ENCODE assay signal across 26 cellular contexts in the genomic region with DNA sequence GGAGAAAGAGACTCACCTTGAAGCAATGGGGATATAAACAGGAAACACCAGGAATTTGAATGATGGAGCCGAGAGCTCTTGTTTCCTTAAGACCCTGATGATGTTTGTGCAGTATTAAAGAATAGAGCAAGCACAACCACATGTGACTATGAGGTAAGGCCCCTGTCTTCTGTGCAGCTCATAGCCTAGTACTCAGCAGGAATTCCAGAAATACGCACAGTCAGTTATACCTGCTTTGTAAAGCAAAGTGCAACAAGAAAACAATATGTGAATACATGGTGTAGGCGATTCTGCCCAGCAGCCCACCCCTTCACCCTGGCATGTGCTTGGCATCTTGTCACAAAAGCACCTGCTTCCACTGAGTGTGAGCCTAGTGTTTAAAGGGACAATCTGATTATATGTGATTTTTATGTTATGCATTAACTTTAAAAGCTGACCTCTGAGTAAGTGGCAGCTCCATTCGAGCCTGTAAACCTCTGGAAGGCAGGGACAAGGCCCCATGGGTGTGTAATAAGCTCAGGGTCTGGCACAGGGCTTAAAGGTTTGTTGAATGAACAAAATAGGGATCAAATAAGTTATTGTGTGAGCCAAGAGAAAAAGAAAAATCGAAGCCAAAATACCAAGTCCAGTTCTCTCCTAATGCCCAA.
A peak's percentile ranks its signal among the peaks of the same experiment; 100 is the strongest.
DNase-seq lines count a peak whose midpoint lies in the region; ATAC-seq and TF ChIP-seq lines count a peak whose summit lies in the region.
"Had no signal": no experiment of that assay in that cellular context is flagged by ENCODE, and none has a peak within 500 bp of the region (broad histone marks: within the 10 kb centered on the region; RNA-seq: fewer than 3 reads in every experiment).

No MANE protein-coding gene starts in this region.

- H3K27ac ChIP-seq in temporal lobe (ENCODE audit: low read depth, low read length): peak overlapping the region; percentile 21
- H3K27ac ChIP-seq in brain microvascular endothelial cell: no peak overlapping the region
- no peak overlapping the region for H3K27ac ChIP-seq in left lung
- H3K27ac ChIP-seq: left ventricle myocardium inferior, suprapubic skin had no signal

- no peaks in the 10 kb centered on the region for H3K9me3 Mint-ChIP-seq in glutamatergic neuron (ENCODE audit: unreplicated experiment)
- H3K9me3 Mint-ChIP-seq in nephron: no peaks in the 10 kb centered on the region
- H3K9me3 Mint-ChIP-seq: activated CD4-positive, alpha-beta memory T cell treated with anti-CD3 and anti-CD28 coated beads, Interleukin-2, amount 10 ng/mL, durations not matched to agents 7 days and 5 days; activated naive CD8-positive, alpha-beta T cell treated with anti-CD3 and anti-CD28 coated beads, Interleukin-2, amount 10 ng/mL, durations not matched to agents 7 days and 5 days; natural killer cell; stimulated activated naive B cell treated with anti-CD40 and anti-IgM and Interleukin-4, amounts not matched to agents 10 μg/mL and 1 μg/mL and 100 μg/mL, for 72 hours had no signal

- H3K4me1 ChIP-seq in left lung: no peaks in the 10 kb centered on the region

- H3K4me3 Mint-ChIP-seq in glutamatergic neuron (ENCODE audit: unreplicated experiment) (peak overlapping the region; percentile 18), nephron (peak overlapping the region in 1 of 3 experiments; percentile 28)
- H3K4me3 Mint-ChIP-seq: activated CD4-positive, alpha-beta memory T cell treated with anti-CD3 and anti-CD28 coated beads, Interleukin-2, amount 10 ng/mL, durations not matched to agents 7 days and 5 days; activated naive CD8-positive, alpha-beta T cell treated with anti-CD3 and anti-CD28 coated beads, Interleukin-2, amount 10 ng/mL, durations not matched to agents 7 days and 5 days; natural killer cell; stimulated activated naive B cell treated with anti-CD40 and anti-IgM and Interleukin-4, amounts not matched to agents 10 μg/mL and 1 μg/mL and 100 μg/mL, for 72 hours had no signal

- in situ Hi-C loops in brain microvascular endothelial cell (cut with HindIII; ENCODE audit: low pct_ligation_motif_present, low sequenced_read_pairs): no loop called here

- ATAC-seq in GM18858 (IDR thresholded peaks at IDR 0.05; ENCODE audit: unreplicated experiment) (no peak), left lung (no peak)
- ATAC-seq: stimulated activated naive B cell treated with anti-CD40 and anti-IgM and Interleukin-4, amounts not matched to agents 10 μg/mL and 1 μg/mL and 100 μg/mL, for 72 hours had no signal

- H3K4me3 ChIP-seq in brain microvascular endothelial cell (ENCODE audit: low read depth, low read length) (no peak overlapping the region), left lung (no peak overlapping the region)
- H3K4me3 ChIP-seq: heart left ventricle, left ventricle myocardium inferior, suprapubic skin had no signal

- no peaks in the 10 kb centered on the region for H3K27me3 ChIP-seq in brain microvascular endothelial cell (replicated peaks)
- H3K27me3 ChIP-seq in left lung: no peaks in the 10 kb centered on the region
- H3K27me3 ChIP-seq: heart left ventricle, suprapubic skin had no signal

- H3K36me3 ChIP-seq in brain microvascular endothelial cell (replicated peaks) (no peaks in the 10 kb centered on the region), left lung (no peaks in the 10 kb centered on the region)
- H3K36me3 ChIP-seq: heart left ventricle, left ventricle myocardium inferior, suprapubic skin had no signal

- H3K27me3 Mint-ChIP-seq in glutamatergic neuron (ENCODE audit: unreplicated experiment): peaks cover 9% of the 10 kb centered on the region
- peaks cover 5% of the 10 kb centered on the region for H3K27me3 Mint-ChIP-seq in nephron (ENCODE audit: low read depth)
- H3K27me3 Mint-ChIP-seq: activated CD4-positive, alpha-beta memory T cell treated with anti-CD3 and anti-CD28 coated beads, Interleukin-2, amount 10 ng/mL, durations not matched to agents 7 days and 5 days had no signal

- DNase-seq in astrocyte of the hippocampus (ENCODE audit: low read depth, low spot score) (peak; percentile 4), glutamatergic neuron (no peak), brain microvascular endothelial cell (no peak), left lung (no peak)
- DNase-seq: activated CD4-positive, alpha-beta memory T cell treated with anti-CD3 and anti-CD28 coated beads, Interleukin-2, amount 10 ng/mL, durations not matched to agents 7 days and 5 days; activated CD4-positive, alpha-beta T cell treated with anti-CD3 and anti-CD28 coated beads for 1 hour; activated CD8-positive, alpha-beta memory T cell treated with anti-CD3 and anti-CD28 coated beads, Interleukin-2, amount 50 U/mL, for 48 hours; activated naive CD8-positive, alpha-beta T cell treated with anti-CD3 and anti-CD28 coated beads, Interleukin-2, amount 10 ng/mL, durations not matched to agents 7 days and 5 days; DMS79 treated with DMSO at 0.1 percent for 48 hours; effector CD8-positive, alpha-beta T cell; erythroblast; GF-D8; HCEC 1CT; left ventricle myocardium inferior; natural killer cell; NCI-H1105; NCI-H1930; NCI-H345; stimulated activated CD4-positive, alpha-beta T cell treated with anti-CD3 and anti-CD28 coated beads, Interleukin-4, amount 100 ng/mL, for 4 hours; stimulated activated naive B cell treated with anti-CD40 and anti-IgM and Interleukin-4, amounts not matched to agents 10 μg/mL and 1 μg/mL and 100 μg/mL, for 72 hours; T-helper 2 cell had no signal

- intact Hi-C loops in left lung (cut with DNase I): no loop called here

- H3K27ac Mint-ChIP-seq in glutamatergic neuron (ENCODE audit: unreplicated experiment) (peak overlapping the region; percentile 93), nephron (peak overlapping the region; percentile 82 to 90 (median 89))
- H3K27ac Mint-ChIP-seq: activated CD4-positive, alpha-beta memory T cell treated with anti-CD3 and anti-CD28 coated beads, Interleukin-2, amount 10 ng/mL, durations not matched to agents 7 days and 5 days; activated naive CD8-positive, alpha-beta T cell treated with anti-CD3 and anti-CD28 coated beads, Interleukin-2, amount 10 ng/mL, durations not matched to agents 7 days and 5 days; natural killer cell; stimulated activated naive B cell treated with anti-CD40 and anti-IgM and Interleukin-4, amounts not matched to agents 10 μg/mL and 1 μg/mL and 100 μg/mL, for 72 hours had no signal

- no peaks in the 10 kb centered on the region for H3K36me3 Mint-ChIP-seq in glutamatergic neuron (ENCODE audit: unreplicated experiment)
- H3K36me3 Mint-ChIP-seq in nephron (ENCODE audit: low read depth): no peaks in the 10 kb centered on the region
- H3K36me3 Mint-ChIP-seq: activated naive CD8-positive, alpha-beta T cell treated with anti-CD3 and anti-CD28 coated beads, Interleukin-2, amount 10 ng/mL, durations not matched to agents 7 days and 5 days; natural killer cell; stimulated activated naive B cell treated with anti-CD40 and anti-IgM and Interleukin-4, amounts not matched to agents 10 μg/mL and 1 μg/mL and 100 μg/mL, for 72 hours had no signal

- H3K4me1 Mint-ChIP-seq in glutamatergic neuron (ENCODE audit: low read depth, unreplicated experiment) (peaks cover 62% of the 10 kb centered on the region), nephron (peaks cover 67% of the 10 kb centered on the region)
- H3K4me1 Mint-ChIP-seq: activated CD4-positive, alpha-beta memory T cell treated with anti-CD3 and anti-CD28 coated beads, Interleukin-2, amount 10 ng/mL, durations not matched to agents 7 days and 5 days; activated naive CD8-positive, alpha-beta T cell treated with anti-CD3 and anti-CD28 coated beads, Interleukin-2, amount 10 ng/mL, durations not matched to agents 7 days and 5 days; natural killer cell; stimulated activated naive B cell treated with anti-CD40 and anti-IgM and Interleukin-4, amounts not matched to agents 10 μg/mL and 1 μg/mL and 100 μg/mL, for 72 hours had no signal

- TF ChIP-seq CTCF in glutamatergic neuron (IDR thresholded peaks at IDR 0.05; ENCODE audit: partially characterized antibody, unreplicated experiment) (no peak), nephron (IDR thresholded peaks at IDR 0.05; ENCODE audit: unreplicated experiment in 3 of 3) (no peak), brain microvascular endothelial cell (IDR thresholded peaks at IDR 0.05; ENCODE audit: low read depth, low read length, missing control alignments) (no peak), left lung (IDR thresholded peaks at IDR 0.05) (no peak)

- H3K9me3 ChIP-seq in left lung: no peaks in the 10 kb centered on the region
- H3K9me3 ChIP-seq: heart left ventricle, left ventricle myocardium inferior, suprapubic skin had no signal
